ENCODE assay signal across 2 cellular contexts in genomic region chr19:11776669-11777068, GRCh38.
TF ChIP-seq lines count a peak whose summit lies in the region.
"Not testable (repeated sequence)": the region's sequence is repeated elsewhere in the genome, so short reads cannot be mapped to it uniquely, and the experiment has no call there.

No MANE protein-coding gene starts in this region.

TF ChIP-seq in WTC11, 78 proteins besides CTCF, POLR2A, EP300 and RAD21:
- TF ChIP-seq GABPB1 (CRISPR knock-in tag; IDR thresholded peaks at IDR 0.05): 0 out of 2 replicates have a peak, but pooled peaks have one; percentile 47

TF ChIP-seq in HepG2, 621 proteins besides CTCF, POLR2A, EP300 and RAD21 (continues in another document):
- 0 out of 2 replicates have a peak, but pooled peaks have one; percentile 36 for TF ChIP-seq MIER2 (CRISPR knock-in tag; IDR thresholded peaks at IDR 0.05)
- TF ChIP-seq FOXP1 (IDR thresholded peaks at IDR 0.05): 0 out of 2 replicates have a peak, but pooled peaks have one; percentile 32
- 0 out of 2 replicates have a peak, but pooled peaks have one; percentile 16 for TF ChIP-seq FOXP1 (CRISPR knock-in tag; IDR thresholded peaks at IDR 0.05)
- peak; percentile 86 for TF ChIP-seq GFI1 (CRISPR knock-in tag; IDR thresholded peaks at IDR 0.05; ENCODE audit: borderline replicate concordance)
- TF ChIP-seq ARID4A (CRISPR knock-in tag; IDR thresholded peaks at IDR 0.05; ENCODE audit: borderline replicate concordance): peak; percentile 56; the same call in 1 of the 2 replicates
- TF ChIP-seq KDM6A (CRISPR knock-in tag; IDR thresholded peaks at IDR 0.05; ENCODE audit: low read depth): peak; percentile 53; the same call in 1 of the 2 replicates
- peak; percentile 51; the same call in 1 of the 2 replicates for TF ChIP-seq AHDC1 (CRISPR knock-in tag; IDR thresholded peaks at IDR 0.05; ENCODE audit: borderline replicate concordance)
- TF ChIP-seq FOXO1 (CRISPR knock-in tag; IDR thresholded peaks at IDR 0.05): peak; percentile 77
- peak; percentile 32; the same call in 1 of the 2 replicates for TF ChIP-seq FOXA3 (CRISPR knock-in tag; IDR thresholded peaks at IDR 0.05)
- peak; percentile 65; the same call in 1 of the 2 replicates for TF ChIP-seq NCOR1 (IDR thresholded peaks at IDR 0.05; ENCODE audit: borderline replicate concordance, low read length)
- peak; percentile 92 for TF ChIP-seq CEBPG (CRISPR knock-in tag; IDR thresholded peaks at IDR 0.05)
- TF ChIP-seq ZSCAN9 (CRISPR knock-in tag; IDR thresholded peaks at IDR 0.05; ENCODE audit: borderline replicate concordance): peak; percentile 40; the same call in 1 of the 2 replicates
- TF ChIP-seq ZMYM4 (CRISPR knock-in tag; IDR thresholded peaks at IDR 0.05): peak; percentile 45; the same call in 1 of the 2 replicates
- TF ChIP-seq PITX1 (CRISPR knock-in tag; IDR thresholded peaks at IDR 0.05): peak; percentile 87
- TF ChIP-seq, protein P1, sequence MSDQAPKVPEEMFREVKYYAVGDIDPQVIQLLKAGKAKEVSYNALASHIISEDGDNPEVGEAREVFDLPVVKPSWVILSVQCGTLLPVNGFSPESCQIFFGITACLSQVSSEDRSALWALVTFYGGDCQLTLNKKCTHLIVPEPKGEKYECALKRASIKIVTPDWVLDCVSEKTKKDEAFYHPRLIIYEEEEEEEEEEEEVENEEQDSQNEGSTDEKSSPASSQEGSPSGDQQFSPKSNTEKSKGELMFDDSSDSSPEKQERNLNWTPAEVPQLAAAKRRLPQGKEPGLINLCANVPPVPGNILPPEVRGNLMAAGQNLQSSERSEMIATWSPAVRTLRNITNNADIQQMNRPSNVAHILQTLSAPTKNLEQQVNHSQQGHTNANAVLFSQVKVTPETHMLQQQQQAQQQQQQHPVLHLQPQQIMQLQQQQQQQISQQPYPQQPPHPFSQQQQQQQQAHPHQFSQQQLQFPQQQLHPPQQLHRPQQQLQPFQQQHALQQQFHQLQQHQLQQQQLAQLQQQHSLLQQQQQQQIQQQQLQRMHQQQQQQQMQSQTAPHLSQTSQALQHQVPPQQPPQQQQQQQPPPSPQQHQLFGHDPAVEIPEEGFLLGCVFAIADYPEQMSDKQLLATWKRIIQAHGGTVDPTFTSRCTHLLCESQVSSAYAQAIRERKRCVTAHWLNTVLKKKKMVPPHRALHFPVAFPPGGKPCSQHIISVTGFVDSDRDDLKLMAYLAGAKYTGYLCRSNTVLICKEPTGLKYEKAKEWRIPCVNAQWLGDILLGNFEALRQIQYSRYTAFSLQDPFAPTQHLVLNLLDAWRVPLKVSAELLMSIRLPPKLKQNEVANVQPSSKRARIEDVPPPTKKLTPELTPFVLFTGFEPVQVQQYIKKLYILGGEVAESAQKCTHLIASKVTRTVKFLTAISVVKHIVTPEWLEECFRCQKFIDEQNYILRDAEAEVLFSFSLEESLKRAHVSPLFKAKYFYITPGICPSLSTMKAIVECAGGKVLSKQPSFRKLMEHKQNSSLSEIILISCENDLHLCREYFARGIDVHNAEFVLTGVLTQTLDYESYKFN (CRISPR knock-in tag; conservative IDR thresholded peaks at IDR 0.05): peak; percentile 86
- TF ChIP-seq ZNF556 (CRISPR knock-in tag; IDR thresholded peaks at IDR 0.05; ENCODE audit: borderline replicate concordance): peak; percentile 58; the same call in 1 of the 2 replicates
- TF ChIP-seq CREB1 (IDR thresholded peaks at IDR 0.05): not testable (repeated sequence)
- peak; percentile 43; the same call in 1 of the 2 replicates for TF ChIP-seq CREB1 (CRISPR knock-in tag; IDR thresholded peaks at IDR 0.05)
- TF ChIP-seq HDAC1 (CRISPR knock-in tag; IDR thresholded peaks at IDR 0.05): peak; percentile 41
- 0 out of 2 replicates have a peak, but pooled peaks have one; percentile 28 for TF ChIP-seq ZNF317 (CRISPR knock-in tag; IDR thresholded peaks at IDR 0.05)
- peak; percentile 28; the same call in 1 of the 2 replicates for TF ChIP-seq HMG20A (CRISPR knock-in tag; IDR thresholded peaks at IDR 0.05; ENCODE audit: borderline replicate concordance)
- peak; percentile 61; the same call in 1 of the 2 replicates for TF ChIP-seq ZMYM2 (CRISPR knock-in tag; IDR thresholded peaks at IDR 0.05)
- peak; percentile 30; the same call in 1 of the 2 replicates for TF ChIP-seq CBX5 (CRISPR knock-in tag; IDR thresholded peaks at IDR 0.05; ENCODE audit: borderline replicate concordance)
- TF ChIP-seq, protein P2, sequence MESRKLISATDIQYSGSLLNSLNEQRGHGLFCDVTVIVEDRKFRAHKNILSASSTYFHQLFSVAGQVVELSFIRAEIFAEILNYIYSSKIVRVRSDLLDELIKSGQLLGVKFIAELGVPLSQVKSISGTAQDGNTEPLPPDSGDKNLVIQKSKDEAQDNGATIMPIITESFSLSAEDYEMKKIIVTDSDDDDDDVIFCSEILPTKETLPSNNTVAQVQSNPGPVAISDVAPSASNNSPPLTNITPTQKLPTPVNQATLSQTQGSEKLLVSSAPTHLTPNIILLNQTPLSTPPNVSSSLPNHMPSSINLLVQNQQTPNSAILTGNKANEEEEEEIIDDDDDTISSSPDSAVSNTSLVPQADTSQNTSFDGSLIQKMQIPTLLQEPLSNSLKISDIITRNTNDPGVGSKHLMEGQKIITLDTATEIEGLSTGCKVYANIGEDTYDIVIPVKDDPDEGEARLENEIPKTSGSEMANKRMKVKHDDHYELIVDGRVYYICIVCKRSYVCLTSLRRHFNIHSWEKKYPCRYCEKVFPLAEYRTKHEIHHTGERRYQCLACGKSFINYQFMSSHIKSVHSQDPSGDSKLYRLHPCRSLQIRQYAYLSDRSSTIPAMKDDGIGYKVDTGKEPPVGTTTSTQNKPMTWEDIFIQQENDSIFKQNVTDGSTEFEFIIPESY (CRISPR knock-in tag; IDR thresholded peaks at IDR 0.05): peak; percentile 26; the same call in 1 of the 2 replicates
- TF ChIP-seq SP5 (CRISPR knock-in tag; IDR thresholded peaks at IDR 0.05; ENCODE audit: borderline replicate concordance, low read depth): peak; percentile 84; the same call in 1 of the 2 replicates
- 0 out of 2 replicates have a peak, but pooled peaks have one; percentile 43 for TF ChIP-seq ZNF710 (CRISPR knock-in tag; IDR thresholded peaks at IDR 0.05; ENCODE audit: borderline replicate concordance)
- peak; percentile 55; the same call in 1 of the 2 replicates for TF ChIP-seq RXRB (CRISPR knock-in tag; IDR thresholded peaks at IDR 0.05; ENCODE audit: borderline replicate concordance)
- TF ChIP-seq ELF3 (CRISPR knock-in tag; IDR thresholded peaks at IDR 0.05): 0 out of 2 replicates have a peak, but pooled peaks have one; percentile 38
- 0 out of 2 replicates have a peak, but pooled peaks have one; percentile 32 for TF ChIP-seq HOMEZ (CRISPR knock-in tag; IDR thresholded peaks at IDR 0.05; ENCODE audit: low read depth)
- 0 out of 2 replicates have a peak, but pooled peaks have one; percentile 9 for TF ChIP-seq SIX1 (CRISPR knock-in tag; IDR thresholded peaks at IDR 0.05; ENCODE audit: borderline replicate concordance)
- 0 out of 2 replicates have a peak, but pooled peaks have one; percentile 60 for TF ChIP-seq ZNF614 (CRISPR knock-in tag; IDR thresholded peaks at IDR 0.05; ENCODE audit: borderline replicate concordance)
- TF ChIP-seq ZNF292 (CRISPR knock-in tag; IDR thresholded peaks at IDR 0.05; ENCODE audit: borderline replicate concordance, low read depth): peak; percentile 60
- peak; percentile 68 for TF ChIP-seq SAP130 (CRISPR knock-in tag; IDR thresholded peaks at IDR 0.05; ENCODE audit: low read depth)
- TF ChIP-seq, protein P3, sequence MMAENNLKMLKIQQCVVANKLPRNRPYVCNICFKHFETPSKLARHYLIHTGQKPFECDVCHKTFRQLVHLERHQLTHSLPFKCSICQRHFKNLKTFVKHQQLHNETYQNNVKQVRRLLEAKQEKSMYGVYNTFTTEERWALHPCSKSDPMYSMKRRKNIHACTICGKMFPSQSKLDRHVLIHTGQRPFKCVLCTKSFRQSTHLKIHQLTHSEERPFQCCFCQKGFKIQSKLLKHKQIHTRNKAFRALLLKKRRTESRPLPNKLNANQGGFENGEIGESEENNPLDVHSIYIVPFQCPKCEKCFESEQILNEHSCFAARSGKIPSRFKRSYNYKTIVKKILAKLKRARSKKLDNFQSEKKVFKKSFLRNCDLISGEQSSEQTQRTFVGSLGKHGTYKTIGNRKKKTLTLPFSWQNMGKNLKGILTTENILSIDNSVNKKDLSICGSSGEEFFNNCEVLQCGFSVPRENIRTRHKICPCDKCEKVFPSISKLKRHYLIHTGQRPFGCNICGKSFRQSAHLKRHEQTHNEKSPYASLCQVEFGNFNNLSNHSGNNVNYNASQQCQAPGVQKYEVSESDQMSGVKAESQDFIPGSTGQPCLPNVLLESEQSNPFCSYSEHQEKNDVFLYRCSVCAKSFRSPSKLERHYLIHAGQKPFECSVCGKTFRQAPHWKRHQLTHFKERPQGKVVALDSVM (CRISPR knock-in tag; IDR thresholded peaks at IDR 0.05): peak; percentile 94
- peak; percentile 81; the same call in 1 of the 2 replicates for TF ChIP-seq PHF21A (CRISPR knock-in tag; IDR thresholded peaks at IDR 0.05)
